Comparison of ENCODE assay signal across 18 cellular contexts in genomic region chr1:100415217-100415778, GRCh38.
DNase-seq lines count a peak whose midpoint lies in the region; ATAC-seq, FAIRE-seq and TF ChIP-seq lines count a peak whose summit lies in the region.
"Had no signal": no experiment of that assay in that cellular context is flagged by ENCODE, and none has a peak within 500 bp of the region (broad histone marks: within the 10 kb centered on the region; RNA-seq: fewer than 3 reads in every experiment).

No MANE protein-coding gene starts in this region.

- TF ChIP-seq POLR2A in endothelial cell of umbilical vein (IDR thresholded peaks at IDR 0.05; ENCODE audit: low read depth, low read length) (no peak), prostate gland (IDR thresholded peaks at IDR 0.05) (no peak)

- intact Hi-C loops in endothelial cell of umbilical vein (cut with micrococcal nuclease), result no loop called here
- intact Hi-C loops in prostate gland (cut with DNase I), result no loop called here

- in situ Hi-C loops in GM13977 (cut with MboI; ENCODE audit: low pct_unique_long_range_greater_than_20kb, low sequenced_read_pairs, unreplicated experiment), result no loop called here

- H2AFZ ChIP-seq in endothelial cell of umbilical vein (ENCODE audit: low read depth, low read length), result no peak overlapping the region

- H3K27ac ChIP-seq in endothelial cell of umbilical vein (ENCODE audit: insufficient read depth, low read depth, low read length) (no peak overlapping the region), prostate gland (peak overlapping the region; percentile 78 to 79)
- H3K27ac ChIP-seq: C4-2B had no signal

- H3K4me2 ChIP-seq in endothelial cell of umbilical vein (ENCODE audit: insufficient read depth, low read length), result peak overlapping the region; percentile 69

- H3K4me1 ChIP-seq in endothelial cell of umbilical vein (ENCODE audit: control insufficient read depth, extremely low read depth, insufficient read depth, low read length), result peaks cover 17% of the 10 kb centered on the region
- H3K4me1 ChIP-seq in prostate gland (replicated peaks), result peaks cover 14% of the 10 kb centered on the region

- CTCF ChIA-PET in endothelial cell of umbilical vein (lab: Charles Lee), result interaction anchor here (1.3 kb wide), 1 partner anchor 44 kb away, joined by 3 read pairs; no protein-coding TSS in a partner anchor

- no peak for ATAC-seq in HG02981 (IDR thresholded peaks at IDR 0.05; ENCODE audit: unreplicated experiment)
- ATAC-seq: left lung had no signal

- no peaks in the 10 kb centered on the region for H4K20me1 ChIP-seq in endothelial cell of umbilical vein (replicated peaks; ENCODE audit: control insufficient read depth, extremely low read depth, insufficient read depth, low read length)

- no peaks in the 10 kb centered on the region for H3K9me1 ChIP-seq in endothelial cell of umbilical vein (replicated peaks; ENCODE audit: control insufficient read depth, extremely low read depth, insufficient read depth, low read length)

- peak; percentile 37 for FAIRE-seq in endothelial cell of umbilical vein (lab: Jason Lieb, UNC)

- H3K79me2 ChIP-seq in endothelial cell of umbilical vein (ENCODE audit: control insufficient read depth, insufficient read depth, low read length), result peaks cover 2% of the 10 kb centered on the region

- H3K36me3 ChIP-seq in endothelial cell of umbilical vein (ENCODE audit: control insufficient read depth in 2 of 2, extremely low read depth in 1 of 2, insufficient read depth in 2 of 2, low read length in 2 of 2), result no peaks in the 10 kb centered on the region
- H3K36me3 ChIP-seq in prostate gland, result no peaks in the 10 kb centered on the region
- H3K36me3 ChIP-seq: left lung had no signal

- H3K27me3 ChIP-seq in endothelial cell of umbilical vein (ENCODE audit: control insufficient read depth in 2 of 2, insufficient read depth in 2 of 2, low read length in 2 of 2) (no peaks in the 10 kb centered on the region), prostate gland (replicated peaks; ENCODE audit: insufficient read depth) (no peaks in the 10 kb centered on the region)
- H3K27me3 ChIP-seq: left lung had no signal

- TF ChIP-seq CTCF in endothelial cell of umbilical vein (IDR thresholded peaks at IDR 0.05; ENCODE audit: extremely low read depth in 1 of 2, insufficient read depth in 1 of 2, low read depth in 1 of 2, low read length in 2 of 2) (no peak), prostate gland (IDR thresholded peaks at IDR 0.05) (no peak), GM13977 (IDR thresholded peaks at IDR 0.05; ENCODE audit: extremely low read depth, insufficient read depth, missing control alignments) (no peak)

- no peak overlapping the region for H3K4me3 ChIP-seq in endothelial cell of umbilical vein (replicated peaks in 1 of 3; ENCODE audit: insufficient read depth in 1 of 3, low read depth in 1 of 3, low read length in 3 of 3)
- H3K4me3 ChIP-seq in prostate gland, result no peak overlapping the region
- H3K4me3 ChIP-seq: left lung had no signal

- 31% methylated on average over 1 of the region's 1 CpG for WGBS in prostate gland

- dilution Hi-C loops in endothelial cell of umbilical vein (cut with MboI; ENCODE audit: extremely low pct_ligation_motif_present, low sequenced_read_pairs), result no loop called here

- no TSS peak for BruUV-seq in endothelial cell of umbilical vein (replicated peaks; lab: Mats Ljungman, UMichigan)

- DNase-seq in NCI-H748 (lab: John Stamatoyannopoulos, UW; ENCODE audit: unreplicated experiment) (peak; percentile 37), NCI-H748 treated with DMSO at 0.1 percent for 48 hours (lab: John Stamatoyannopoulos, UW) (no peak), NCI-H69 (lab: John Stamatoyannopoulos, UW) (peak; percentile 46), endothelial cell of umbilical vein (ENCODE audit: low read depth, low spot score) (peak; percentile 32), prostate gland (ENCODE audit: low spot score) (no peak), NCI-H446 (lab: John Stamatoyannopoulos, UW) (no peak), GM13977 (ENCODE audit: low spot score) (no peak)
- DNase-seq: cerebellar nuclear complex; hypothalamus; left lung; MM.1S; NCI-H2081 treated with DMSO at 0.1 percent for 48 hours; nephron progenitor cell; retina; Right ventricle myocardium superior; stimulated activated CD4-positive, alpha-beta T cell treated with anti-CD3 and anti-CD28 coated beads, Interleukin-2, amount 100 ng/mL, for 48 hours had no signal

- POLR2A ChIA-PET in endothelial cell of umbilical vein (lab: Charles Lee), result no interaction called here

- no peak overlapping the region for H3K9ac ChIP-seq in endothelial cell of umbilical vein (replicated peaks; ENCODE audit: extremely low read depth, insufficient read depth, low read length)

- no peaks in the 10 kb centered on the region for H3K9me3 ChIP-seq in endothelial cell of umbilical vein (replicated peaks; ENCODE audit: control insufficient read depth, insufficient read depth, low read length)
- no peaks in the 10 kb centered on the region for H3K9me3 ChIP-seq in prostate gland
- H3K9me3 ChIP-seq: left lung had no signal

TF ChIP-seq in endothelial cell of umbilical vein, 7 proteins besides CTCF, POLR2A, EP300 and RAD21:
- TF ChIP-seq FOS (IDR thresholded peaks at IDR 0.05; ENCODE audit: borderline replicate concordance, insufficient read depth, low read length), result no peak
- no peak for TF ChIP-seq JUN (IDR thresholded peaks at IDR 0.05; ENCODE audit: borderline replicate concordance, insufficient read depth, insufficient read length, low read depth)
- no peak for TF ChIP-seq MAX (IDR thresholded peaks at IDR 0.05; ENCODE audit: insufficient read depth, insufficient read length)
- TF ChIP-seq GATA2 (IDR thresholded peaks at IDR 0.05; ENCODE audit: insufficient read depth, insufficient read length, low read depth, low read length), result no peak
- TF ChIP-seq MYC (IDR thresholded peaks at IDR 0.05; ENCODE audit: low read depth, low read length), result no peak
- TF ChIP-seq POLR2AphosphoS5 (IDR thresholded peaks at IDR 0.05; ENCODE audit: insufficient read depth, low read depth, low read length), result no peak
- TF ChIP-seq EZH2 (IDR thresholded peaks at IDR 0.05; ENCODE audit: borderline replicate concordance, low read depth, low read length, severe bottlenecking), result no peak
TF ChIP-seq in endothelial cell of umbilical vein: peak in this region for 0.

Comparison
In these comparisons a context has a peak if more than half of its experiments do, and no peak if none do; other contexts are left out.
1. DNase-seq: peak in NCI-H748 (single experiment), NCI-H69 (single experiment) and endothelial cell of umbilical vein (single experiment); none in NCI-H748 treated with DMSO at 0.1 percent for 48 hours (single experiment), prostate gland (single experiment), NCI-H446 (0 of 2) and GM13977 (single experiment).